ENCODE assay signal across 1 cellular context in genomic region chr17:43840814-43841213, GRCh38.
TF ChIP-seq lines count a peak whose summit lies in the region.

No MANE protein-coding gene starts in this region.

TF ChIP-seq in SK-N-SH treated with all-trans-retinoic acid at 6 μM for 48 hours, 23 proteins besides CTCF, POLR2A, EP300 and RAD21 (continued from another document):
- no peak for TF ChIP-seq POU6F1 (CRISPR knock-in tag; IDR thresholded peaks at IDR 0.05; ENCODE audit: borderline replicate concordance, low read depth)
